Comparison of ENCODE assay signal across 26 cellular contexts in the genomic region with DNA sequence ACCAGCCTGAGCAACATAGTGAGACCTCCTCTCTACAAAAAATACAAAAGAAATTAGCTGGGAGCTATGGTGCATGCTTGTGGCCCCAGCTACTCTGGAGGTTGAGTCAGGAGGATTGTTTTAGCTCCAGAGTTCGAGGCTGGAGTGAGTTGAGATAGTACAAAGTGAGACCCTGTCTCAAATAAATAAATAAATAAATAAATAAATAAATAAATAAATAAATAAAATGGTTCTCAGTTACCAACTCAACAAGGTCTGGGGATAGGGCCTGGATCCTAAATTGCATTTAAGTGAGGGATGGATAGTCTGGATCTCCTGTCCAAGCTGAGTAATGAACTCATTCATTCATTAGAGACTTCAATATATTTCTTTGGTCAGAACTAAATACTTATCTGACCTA.
"Had no signal": no experiment of that assay in that cellular context is flagged by ENCODE, and none has a peak within 500 bp of the region (broad histone marks: within the 10 kb centered on the region; RNA-seq: fewer than 3 reads in every experiment).

No MANE protein-coding gene starts in this region.

- H3K27ac ChIP-seq: stomach, suprapubic skin, testis, thoracic aorta, thyroid gland, tibial artery, tibial nerve, transverse colon, upper lobe of left lung, upper lobe of right lung, uterus, vagina had no signal

- DNase-seq: stimulated activated CD4-positive, alpha-beta T cell treated with anti-CD3 and anti-CD28 coated beads, Interleukin-2, amount 100 ng/mL, for 48 hours; stimulated activated CD4-positive, alpha-beta T cell treated with anti-CD3 and anti-CD28 coated beads, Interleukin-4, amount 100 ng/mL, for 1 hour; stimulated activated CD4-positive, alpha-beta T cell treated with anti-CD3 and anti-CD28 coated beads, Interleukin-4, amount 100 ng/mL, for 24 hours; stimulated activated CD8-positive, alpha-beta memory T cell treated with anti-CD3 and anti-CD28 coated beads, Interleukin-4, amount 100 ng/mL, for 48 hours; stimulated activated naive B cell treated with anti-CD40 and anti-IgM and Interleukin-4, amounts not matched to agents 10 μg/mL and 1 μg/mL and 100 μg/mL, for 72 hours; stimulated activated naive CD4-positive, alpha-beta T cell; stimulated activated naive CD4-positive, alpha-beta T cell treated with Interleukin-2 at 50 U/mL for 16 hours; stimulated activated naive CD8-positive, alpha-beta T cell treated with anti-CD3 and anti-CD28 coated beads, Interleukin-15, amount 100 ng/mL, for 72 hours; stimulated activated naive CD8-positive, alpha-beta T cell treated with anti-CD3 and anti-CD28 coated beads, Interleukin-15, Interleukin-2, amounts not matched to agents 100 U/mL and 50 U/mL, for 24 hours; stomach; substantia nigra; testis; thyroid gland; tibial artery; transverse colon; trophoblast cell; upper lobe of left lung; upper lobe of right lung; uterus had no signal

- ATAC-seq: stimulated activated effector memory CD8-positive, alpha-beta T cell treated with anti-CD3 and anti-CD28 coated beads, Interleukin-12 subunit alpha, Interleukin-12 subunit beta, amount 100 ng/mL, for 72 hours; stimulated activated memory B cell treated with anti-CD40 and anti-IgM and Interleukin-4, amounts not matched to agents 10 μg/mL and 1 μg/mL and 100 μg/mL, for 72 hours; stimulated activated naive B cell treated with anti-CD40 and anti-IgM and Interleukin-4, amounts not matched to agents 10 μg/mL and 1 μg/mL and 100 μg/mL, for 72 hours; stimulated activated naive CD8-positive, alpha-beta T cell treated with anti-CD3 and anti-CD28 coated beads, Interleukin-15, amount 100 ng/mL, for 72 hours; stimulated activated naive CD8-positive, alpha-beta T cell treated with anti-CD3 and anti-CD28 coated beads, Interleukin-15, Interleukin-2, amounts not matched to agents 100 U/mL and 50 U/mL, for 24 hours; upper lobe of right lung had no signal

- H3K9me3 ChIP-seq: suprapubic skin, testis, thoracic aorta, thyroid gland, tibial artery, tibial nerve, transverse colon, upper lobe of left lung, upper lobe of right lung, uterus, vagina had no signal

- H3K4me1 ChIP-seq: stomach, suprapubic skin, testis, thyroid gland, tibial artery, tibial nerve, transverse colon, upper lobe of left lung, upper lobe of right lung, uterus, vagina had no signal

- H3K4me3 ChIP-seq: stomach, suprapubic skin, testis, thoracic aorta, thyroid gland, tibial artery, tibial nerve, transverse colon, upper lobe of left lung, upper lobe of right lung, uterus, vagina had no signal

- H3K36me3 ChIP-seq: stomach, suprapubic skin, thoracic aorta, thyroid gland, tibial artery, tibial nerve, transverse colon, upper lobe of left lung, upper lobe of right lung, uterus, vagina had no signal

- FAIRE-seq: urothelium cell line had no signal
